9 cellular contexts compared by ENCODE assay signal in genomic region chr6:10837009-10837691, GRCh38. TPM values are rescaled to one million over a fixed set of nuclear protein-coding genes. Genes with fewer than 3 reads are reported as not detected.
DNase-seq lines count a peak whose midpoint lies in the region; ATAC-seq and TF ChIP-seq lines count a peak whose summit lies in the region.
"Had no signal": no experiment of that assay in that cellular context is flagged by ENCODE, and none has a peak within 500 bp of the region (broad histone marks: within the 10 kb centered on the region; RNA-seq: fewer than 3 reads in every experiment).

No MANE protein-coding gene starts in this region.

- peaks cover 17 to 24% (median 21%) of the 10 kb centered on the region in 3 donors for H3K4me1 Mint-ChIP-seq in CD8-positive, alpha-beta memory T cell
- H3K4me1 Mint-ChIP-seq in activated T-helper 1 cell treated with anti-CD3 and anti-CD28 coated beads, Interleukin-12 subunit alpha, Interleukin-12 subunit beta, Interleukin-2, Interleukin-4 antibody, amounts not matched to agents 30 ng/mL and 10 ng/mL and 1 ng/mL, durations not matched to agents 14 hours and 24 hours and 36 hours (ENCODE audit: low read depth), result peaks cover 23% of the 10 kb centered on the region

- peak in 1 of 5 donors; percentile 12 for DNase-seq in CD8-positive, alpha-beta memory T cell
- DNase-seq in HT1080 (ENCODE audit: low read depth) (peak; percentile 5), left ventricle myocardium inferior (peak; percentile 36), prostate gland (ENCODE audit: low spot score) (peak; percentile 14), GF-D8 (lab: John Stamatoyannopoulos, UW) (no peak)
- no peak for DNase-seq in activated T-helper 1 cell treated with anti-CD3 and anti-CD28 coated beads, Interleukin-12 subunit alpha, Interleukin-12 subunit beta, Interleukin-2, Interleukin-4 antibody, amounts not matched to agents 30 ng/mL and 10 ng/mL and 1 ng/mL, durations not matched to agents 14 hours and 24 hours and 36 hours (ENCODE audit: low spot score)
- no peak for DNase-seq in stimulated activated CD8-positive, alpha-beta memory T cell treated with anti-CD3 and anti-CD28 coated beads, Interleukin-4, amount 100 ng/mL, for 48 hours

- peaks cover 0 to 7% (median 3%) of the 10 kb centered on the region in 5 donors for H3K9me3 Mint-ChIP-seq in CD8-positive, alpha-beta memory T cell
- no peaks in the 10 kb centered on the region for H3K9me3 Mint-ChIP-seq in activated T-helper 1 cell treated with anti-CD3 and anti-CD28 coated beads, Interleukin-12 subunit alpha, Interleukin-12 subunit beta, Interleukin-2, Interleukin-4 antibody, amounts not matched to agents 30 ng/mL and 10 ng/mL and 1 ng/mL, durations not matched to agents 14 hours and 24 hours and 36 hours

- H3K4me1 ChIP-seq in CD8-positive, alpha-beta memory T cell (ENCODE audit: insufficient read depth, low read length), result peaks cover 18% of the 10 kb centered on the region
- H3K4me1 ChIP-seq in left ventricle myocardium inferior (peaks cover 21% of the 10 kb centered on the region), prostate gland (replicated peaks) (no peaks in the 10 kb centered on the region)

- 5% methylated on average over 22 of the region's 22 CpGs for WGBS in prostate gland

- no peak for ATAC-seq in GM21381 (IDR thresholded peaks at IDR 0.05; ENCODE audit: unreplicated experiment)

- H3K27me3 ChIP-seq in CD8-positive, alpha-beta memory T cell (ENCODE audit: insufficient read depth, low read length, poor library complexity, severe bottlenecking), result peaks cover 18% of the 10 kb centered on the region
- H3K27me3 ChIP-seq in left ventricle myocardium inferior (ENCODE audit: low read depth), result no peaks in the 10 kb centered on the region
- H3K27me3 ChIP-seq in prostate gland (replicated peaks; ENCODE audit: insufficient read depth), result no peaks in the 10 kb centered on the region

- peak overlapping the region; percentile 42 for H3K27ac ChIP-seq in CD8-positive, alpha-beta memory T cell (ENCODE audit: low read depth, low read length)
- H3K27ac ChIP-seq in left ventricle myocardium inferior (replicated peaks), result peak overlapping the region; percentile 34
- no peak overlapping the region for H3K27ac ChIP-seq in prostate gland

- POLR2A ChIA-PET in CD8-positive, alpha-beta memory T cell (lab: Charles Lee), result interaction anchor here (1.0 kb wide), 1 partner anchor 143 kb away, joined by 3 read pairs; the partner anchor contains the start of genes C6orf52 and PAK1IP1

- H3K27me3 Mint-ChIP-seq in CD8-positive, alpha-beta memory T cell, result peaks cover 38 to 73% of the 10 kb centered on the region in 2 donors
- H3K27me3 Mint-ChIP-seq in activated T-helper 1 cell treated with anti-CD3 and anti-CD28 coated beads, Interleukin-12 subunit alpha, Interleukin-12 subunit beta, Interleukin-2, Interleukin-4 antibody, amounts not matched to agents 30 ng/mL and 10 ng/mL and 1 ng/mL, durations not matched to agents 14 hours and 24 hours and 36 hours (ENCODE audit: insufficient read depth), result peaks cover 30% of the 10 kb centered on the region

- intact Hi-C loops in activated T-helper 1 cell treated with anti-CD3 and anti-CD28 coated beads, Interleukin-12 subunit alpha, Interleukin-12 subunit beta, Interleukin-2, Interleukin-4 antibody, amounts not matched to agents 30 ng/mL and 10 ng/mL and 1 ng/mL, durations not matched to agents 14 hours and 24 hours and 36 hours (cut with micrococcal nuclease), result loop anchor here (5.0 kb wide), 1 partner anchor 530 kb away; no protein-coding TSS in a partner anchor
- intact Hi-C loops in left ventricle myocardium inferior (cut with micrococcal nuclease) (no loop called here), prostate gland (cut with DNase I) (no loop called here)

- peak overlapping the region in 7 of 8 donors; percentile 44 to 92 (median 87) for H3K27ac Mint-ChIP-seq in CD8-positive, alpha-beta memory T cell
- H3K27ac Mint-ChIP-seq in activated T-helper 1 cell treated with anti-CD3 and anti-CD28 coated beads, Interleukin-12 subunit alpha, Interleukin-12 subunit beta, Interleukin-2, Interleukin-4 antibody, amounts not matched to agents 30 ng/mL and 10 ng/mL and 1 ng/mL, durations not matched to agents 14 hours and 24 hours and 36 hours, result peak overlapping the region; percentile 81

- H3K36me3 ChIP-seq in CD8-positive, alpha-beta memory T cell (ENCODE audit: insufficient read depth, low read length), result no peaks in the 10 kb centered on the region
- no peaks in the 10 kb centered on the region for H3K36me3 ChIP-seq in left ventricle myocardium inferior
- no peaks in the 10 kb centered on the region for H3K36me3 ChIP-seq in prostate gland

- peak overlapping the region; percentile 27 for H3K4me3 ChIP-seq in CD8-positive, alpha-beta memory T cell (ENCODE audit: low read length)
- H3K4me3 ChIP-seq in left ventricle myocardium inferior (peak overlapping the region; percentile 76), prostate gland (peak overlapping the region; percentile 45 to 57)

- H3K36me3 Mint-ChIP-seq in CD8-positive, alpha-beta memory T cell, result peaks cover 0 to 5% (median 2%) of the 10 kb centered on the region in 3 donors
- H3K36me3 Mint-ChIP-seq in activated T-helper 1 cell treated with anti-CD3 and anti-CD28 coated beads, Interleukin-12 subunit alpha, Interleukin-12 subunit beta, Interleukin-2, Interleukin-4 antibody, amounts not matched to agents 30 ng/mL and 10 ng/mL and 1 ng/mL, durations not matched to agents 14 hours and 24 hours and 36 hours (ENCODE audit: low read depth), result peaks cover 5% of the 10 kb centered on the region

- CTCF ChIA-PET in CD8-positive, alpha-beta memory T cell (lab: Charles Lee), result interaction anchor here (1.2 kb wide), 1 partner anchor 35 kb away, joined by 4 read pairs; no protein-coding TSS in a partner anchor

- peak overlapping the region; percentile 70 to 85 (median 76) for H3K4me3 Mint-ChIP-seq in CD8-positive, alpha-beta memory T cell
- H3K4me3 Mint-ChIP-seq in activated T-helper 1 cell treated with anti-CD3 and anti-CD28 coated beads, Interleukin-12 subunit alpha, Interleukin-12 subunit beta, Interleukin-2, Interleukin-4 antibody, amounts not matched to agents 30 ng/mL and 10 ng/mL and 1 ng/mL, durations not matched to agents 14 hours and 24 hours and 36 hours, result peak overlapping the region; percentile 85

- TF ChIP-seq CTCF in left ventricle myocardium inferior (IDR thresholded peaks at IDR 0.05; ENCODE audit: borderline replicate concordance) (no peak), prostate gland (IDR thresholded peaks at IDR 0.05) (no peak)

- no peaks in the 10 kb centered on the region for H3K9me3 ChIP-seq in CD8-positive, alpha-beta memory T cell (ENCODE audit: low read length)
- H3K9me3 ChIP-seq in left ventricle myocardium inferior (replicated peaks) (no peaks in the 10 kb centered on the region), prostate gland (no peaks in the 10 kb centered on the region)

- no peak for TF ChIP-seq POLR2A in prostate gland (IDR thresholded peaks at IDR 0.05)

RNA-seq across cellular contexts. Expression of gene MAK, which starts 1.2 kb away (rescaled TPM):
- 1 to 10 TPM; 1.8 to 2.3 TPM for total RNA-seq in CD8-positive, alpha-beta memory T cell
- polyA plus RNA-seq in CD8-positive, alpha-beta memory T cell, result not detected
- total RNA-seq in HT1080 (2014; rRNA removed; shearing (Covaris generic)), result 0.07 TPM in 1 of 2 replicates, not detected in the other
- 0.16 and 0.17 TPM in 2 replicates for polyA plus RNA-seq in HT1080 (2015; cell fraction: cytosol; rRNA removed)
- polyA plus RNA-seq in HT1080 (2015; cell fraction: nucleus; rRNA removed), result 0.02 and 0.40 TPM in 2 replicates
- total RNA-seq in activated T-helper 1 cell treated with anti-CD3 and anti-CD28 coated beads, Interleukin-12 subunit alpha, Interleukin-12 subunit beta, Interleukin-2, Interleukin-4 antibody, amounts not matched to agents 30 ng/mL and 10 ng/mL and 1 ng/mL, durations not matched to agents 14 hours and 24 hours and 36 hours, result 0.67 and 0.73 TPM in 2 replicates
- total RNA-seq in left ventricle myocardium inferior (0.14 TPM), prostate gland (1 to 10 TPM in 1 of 2 donors, under 1 TPM in 1; 0.09 to 1.8 TPM)

RNA-seq across cellular contexts. Expression of gene GCM2, which starts 44.7 kb away (rescaled TPM):
- total RNA-seq in CD8-positive, alpha-beta memory T cell, result not detected
- polyA plus RNA-seq in CD8-positive, alpha-beta memory T cell, result not detected
- total RNA-seq in HT1080 (2014; rRNA removed; shearing (Covaris generic)), result not detected in 2 replicates
- polyA plus RNA-seq in HT1080 (2015; cell fraction: cytosol; rRNA removed), result not detected in 2 replicates
- polyA plus RNA-seq in HT1080 (2015; cell fraction: nucleus; rRNA removed), result not detected in 2 replicates
- total RNA-seq in activated T-helper 1 cell treated with anti-CD3 and anti-CD28 coated beads, Interleukin-12 subunit alpha, Interleukin-12 subunit beta, Interleukin-2, Interleukin-4 antibody, amounts not matched to agents 30 ng/mL and 10 ng/mL and 1 ng/mL, durations not matched to agents 14 hours and 24 hours and 36 hours, result not detected in 2 replicates
- total RNA-seq in left ventricle myocardium inferior, result not detected
- total RNA-seq in prostate gland, result not detected
- total RNA-seq: T-helper 2 cell treated with Interferon-gamma antibody and Interleukin-4, amounts not matched to agents 100 ng/mL and 5 ng/mL, for 36 hours had no signal

RNA-seq across cellular contexts. Expression of gene SYCP2L, which starts 49.7 kb away (rescaled TPM):
- total RNA-seq in CD8-positive, alpha-beta memory T cell, result not detected
- not detected for polyA plus RNA-seq in CD8-positive, alpha-beta memory T cell
- total RNA-seq in HT1080 (2014; rRNA removed; shearing (Covaris generic)), result not detected in 2 replicates
- polyA plus RNA-seq in HT1080 (2015; cell fraction: cytosol; rRNA removed), result not detected in 2 replicates
- 0.05 TPM in 1 of 2 replicates, not detected in the other for polyA plus RNA-seq in HT1080 (2015; cell fraction: nucleus; rRNA removed)
- not detected in 2 replicates for total RNA-seq in activated T-helper 1 cell treated with anti-CD3 and anti-CD28 coated beads, Interleukin-12 subunit alpha, Interleukin-12 subunit beta, Interleukin-2, Interleukin-4 antibody, amounts not matched to agents 30 ng/mL and 10 ng/mL and 1 ng/mL, durations not matched to agents 14 hours and 24 hours and 36 hours
- 0.33 TPM for total RNA-seq in left ventricle myocardium inferior
- 1 to 10 TPM in 1 of 2 donors, under 1 TPM in 1; 0.46 to 3.7 TPM for total RNA-seq in prostate gland

Comparison
In these comparisons a context has a peak if more than half of its experiments do, and no peak if none do; other contexts are left out.
1. DNase-seq: peak in HT1080 (single experiment), left ventricle myocardium inferior (single experiment) and prostate gland (single experiment); none in activated T-helper 1 cell treated with anti-CD3 and anti-CD28 coated beads, Interleukin-12 subunit alpha, Interleukin-12 subunit beta, Interleukin-2, Interleukin-4 antibody, amounts not matched to agents 30 ng/mL and 10 ng/mL and 1 ng/mL, durations not matched to agents 14 hours and 24 hours and 36 hours (single experiment), GF-D8 (single experiment) and stimulated activated CD8-positive, alpha-beta memory T cell treated with anti-CD3 and anti-CD28 coated beads, Interleukin-4, amount 100 ng/mL, for 48 hours (single experiment).
2. H3K27ac ChIP-seq: peak in CD8-positive, alpha-beta memory T cell (single experiment) and left ventricle myocardium inferior (single experiment); none in prostate gland (0 of 2).
3. Peak in every context shown above with its lines, with median percentiles within 50 percentile points of each other: H3K4me3 ChIP-seq.